20 cellular contexts compared by ENCODE assay signal in the genomic region with DNA sequence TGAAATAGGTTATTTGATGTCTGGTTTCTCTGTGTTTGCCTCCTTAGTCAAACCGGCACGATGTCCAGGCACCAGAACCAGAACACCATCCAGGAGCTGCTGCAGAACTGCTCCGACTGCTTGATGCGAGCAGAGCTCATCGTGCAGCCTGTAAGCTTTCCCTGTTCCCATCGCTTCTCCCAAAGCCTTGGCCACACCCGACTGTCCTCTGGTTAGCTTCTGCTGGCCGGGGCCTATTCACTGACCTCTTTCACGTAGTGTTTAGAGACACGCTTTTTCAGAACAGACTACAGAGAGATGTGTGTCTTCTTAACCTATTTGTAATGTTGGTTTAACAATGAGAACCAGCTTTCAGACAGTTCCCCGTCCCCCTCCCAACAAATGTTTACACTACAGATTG. TPM values are rescaled to one million over a fixed set of nuclear protein-coding genes. Genes with fewer than 3 reads are reported as not detected.
"Had no signal": no experiment of that assay in that cellular context is flagged by ENCODE, and none has a peak within 500 bp of the region (broad histone marks: within the 10 kb centered on the region; RNA-seq: fewer than 3 reads in every experiment).

No MANE protein-coding gene starts in this region.

- H3K4me1 Mint-ChIP-seq: activated naive CD8-positive, alpha-beta T cell treated with anti-CD3 and anti-CD28 coated beads, Interleukin-2, amount 10 ng/mL, durations not matched to agents 7 days and 5 days; natural killer cell; stimulated activated memory B cell treated with anti-CD40 and anti-IgM and Interleukin-4, amounts not matched to agents 10 μg/mL and 1 μg/mL and 100 μg/mL, for 72 hours had no signal

- ATAC-seq: natural killer cell; psoas muscle; sciatic nerve; stimulated activated memory B cell treated with anti-CD40 and anti-IgM and Interleukin-4, amounts not matched to agents 10 μg/mL and 1 μg/mL and 100 μg/mL, for 72 hours had no signal

- H3K27me3 ChIP-seq: testis, vagina had no signal

- H3K27ac Mint-ChIP-seq: activated CD4-positive, alpha-beta memory T cell treated with anti-CD3 and anti-CD28 coated beads for 36 hours; activated naive CD4-positive, alpha-beta T cell treated with anti-CD3 and anti-CD28 coated beads for 36 hours; activated naive CD8-positive, alpha-beta T cell treated with anti-CD3 and anti-CD28 coated beads, Interleukin-2, amount 10 ng/mL, durations not matched to agents 7 days and 5 days; natural killer cell; stimulated activated memory B cell treated with anti-CD40 and anti-IgM and Interleukin-4, amounts not matched to agents 10 μg/mL and 1 μg/mL and 100 μg/mL, for 72 hours had no signal

- DNase-seq: activated CD4-positive, alpha-beta memory T cell treated with anti-CD3 and anti-CD28 coated beads for 36 hours; activated CD4-positive, alpha-beta T cell treated with anti-CD3 and anti-CD28 coated beads for 48 hours; activated naive CD4-positive, alpha-beta T cell treated with anti-CD3 and anti-CD28 coated beads for 36 hours; activated naive CD8-positive, alpha-beta T cell treated with anti-CD3 and anti-CD28 coated beads, Interleukin-2, amount 10 ng/mL, durations not matched to agents 7 days and 5 days; activated T-cell treated with anti-CD3 and anti-CD28 coated beads, Interleukin-2, amount 50 U/mL, for 48 hours; amniotic stem cell; foreskin melanocyte; hippocampal formation; islet precursor cell; natural killer cell; psoas muscle; small intestine; stimulated activated CD4-positive, alpha-beta T cell treated with anti-CD3 and anti-CD28 coated beads, Interleukin-15, amount 100 ng/mL, for 24 hours; testis; trophoblast cell had no signal

- H3K9me3 ChIP-seq: psoas muscle, testis, vagina had no signal

- H3K4me3 Mint-ChIP-seq: activated CD4-positive, alpha-beta memory T cell treated with anti-CD3 and anti-CD28 coated beads for 36 hours; activated naive CD4-positive, alpha-beta T cell treated with anti-CD3 and anti-CD28 coated beads for 36 hours; activated naive CD8-positive, alpha-beta T cell treated with anti-CD3 and anti-CD28 coated beads, Interleukin-2, amount 10 ng/mL, durations not matched to agents 7 days and 5 days; natural killer cell; stimulated activated memory B cell treated with anti-CD40 and anti-IgM and Interleukin-4, amounts not matched to agents 10 μg/mL and 1 μg/mL and 100 μg/mL, for 72 hours had no signal

- H3K4me1 ChIP-seq: psoas muscle, testis had no signal

- H3K9me3 Mint-ChIP-seq: activated CD4-positive, alpha-beta memory T cell treated with anti-CD3 and anti-CD28 coated beads for 36 hours; activated naive CD4-positive, alpha-beta T cell treated with anti-CD3 and anti-CD28 coated beads for 36 hours; activated naive CD8-positive, alpha-beta T cell treated with anti-CD3 and anti-CD28 coated beads, Interleukin-2, amount 10 ng/mL, durations not matched to agents 7 days and 5 days; natural killer cell; stimulated activated memory B cell treated with anti-CD40 and anti-IgM and Interleukin-4, amounts not matched to agents 10 μg/mL and 1 μg/mL and 100 μg/mL, for 72 hours had no signal

- H3K36me3 Mint-ChIP-seq: activated CD4-positive, alpha-beta memory T cell treated with anti-CD3 and anti-CD28 coated beads for 36 hours; activated naive CD8-positive, alpha-beta T cell treated with anti-CD3 and anti-CD28 coated beads, Interleukin-2, amount 10 ng/mL, durations not matched to agents 7 days and 5 days; natural killer cell; stimulated activated memory B cell treated with anti-CD40 and anti-IgM and Interleukin-4, amounts not matched to agents 10 μg/mL and 1 μg/mL and 100 μg/mL, for 72 hours had no signal

- H3K27ac ChIP-seq: psoas muscle, testis, vagina had no signal

- H3K4me3 ChIP-seq: lung, psoas muscle, testis, vagina had no signal

RNA-seq across cellular contexts. Expression of a gene that starts 14.2 kb away (rescaled TPM):
- total RNA-seq: T-helper 2 cell treated with Interferon-gamma antibody and Interleukin-4, amounts not matched to agents 100 ng/mL and 5 ng/mL, for 36 hours had no signal
